32 cellular contexts compared by ENCODE assay signal in the genomic region with DNA sequence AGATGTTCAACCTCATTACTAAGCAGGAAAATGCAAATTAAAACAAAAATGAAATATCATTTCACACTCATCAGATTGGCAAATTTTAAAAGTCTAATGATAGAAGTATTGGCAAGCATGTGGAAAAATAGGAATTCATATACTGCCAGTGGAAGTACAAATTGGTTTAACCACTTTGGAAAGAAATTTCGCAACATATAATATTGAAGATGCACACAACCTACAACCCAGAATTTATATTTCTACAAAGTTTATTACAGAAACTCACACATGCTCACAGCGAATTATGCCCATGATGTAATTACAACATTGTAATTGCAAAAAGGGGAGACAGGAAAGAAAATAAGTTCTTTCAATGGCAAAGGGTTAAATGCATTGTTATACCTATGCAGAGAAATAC.
DNase-seq lines count a peak whose midpoint lies in the region; ATAC-seq, FAIRE-seq and TF ChIP-seq lines count a peak whose summit lies in the region.
"Had no signal": no experiment of that assay in that cellular context is flagged by ENCODE, and none has a peak within 500 bp of the region (broad histone marks: within the 10 kb centered on the region; RNA-seq: fewer than 3 reads in every experiment).

No MANE protein-coding gene starts in this region.

- intact Hi-C loops in HepG2 (cut with micrococcal nuclease; ENCODE audit: unreplicated experiment) (no loop called here), right lobe of liver (cut with DNase I) (no loop called here), IMR-90 (cut with micrococcal nuclease) (no loop called here), K562 (cut with micrococcal nuclease) (no loop called here)

- dilution Hi-C loops in IMR-90 (cut with HindIII; ENCODE audit: low sequenced_read_pairs, unreplicated experiment), result no loop called here

- H2AFZ ChIP-seq in HepG2 (ENCODE audit: low read length) (no peak overlapping the region), IMR-90 (replicated peaks; ENCODE audit: low read length, poor library complexity) (no peak overlapping the region), K562 (ENCODE audit: low read depth, low read length) (no peak overlapping the region)

- no peak for FAIRE-seq in HepG2 (lab: Jason Lieb, UNC)
- no peak for FAIRE-seq in K562 (lab: Jason Lieb, UNC)
- FAIRE-seq: A549, D721Med had no signal

- no peak overlapping the region for H3K23ac ChIP-seq in IMR-90 (ENCODE audit: low read depth, low read length)

- in situ Hi-C loops in HepG2 (cut with HindIII; ENCODE audit: extremely low pct_ligation_motif_present, low pct_unique_long_range_greater_than_20kb) (no loop called here), IMR-90 (cut with MboI; ENCODE audit: low sequenced_read_pairs) (no loop called here), K562 (cut with MboI) (no loop called here)

- no peaks in the 10 kb centered on the region for H3K9me3 ChIP-seq in HepG2 (ENCODE audit: low read length)
- H3K9me3 ChIP-seq in right lobe of liver, result no peaks in the 10 kb centered on the region
- H3K9me3 ChIP-seq in IMR-90 (ENCODE audit: control insufficient read depth, insufficient read depth, low read length), result no peaks in the 10 kb centered on the region
- H3K9me3 ChIP-seq in K562 (replicated peaks; ENCODE audit: control insufficient read depth, insufficient read depth, low read depth, low read length), result no peaks in the 10 kb centered on the region
- H3K9me3 ChIP-seq: A549; BE2C; BLaER1; BLaER1 treated with 17β-estradiol and CSF1 and Interleukin-3, amounts not matched to agents 10 nM and 100 nM; Caco-2 had no signal

- H3K14ac ChIP-seq in IMR-90 (replicated peaks; ENCODE audit: low read depth, low read length), result no peak overlapping the region

- peaks cover 19% of the 10 kb centered on the region for H3K4me1 ChIP-seq in HepG2 (ENCODE audit: insufficient read depth, low read length)
- peaks cover 0 to 8% (median 0%) of the 10 kb centered on the region in 4 donors for H3K4me1 ChIP-seq in right lobe of liver
- no peaks in the 10 kb centered on the region for H3K4me1 ChIP-seq in IMR-90 (ENCODE audit: control insufficient read depth, insufficient read depth, low read length)
- no peaks in the 10 kb centered on the region for H3K4me1 ChIP-seq in K562 (replicated peaks in 1 of 2; ENCODE audit: control insufficient read depth in 2 of 2, insufficient read depth in 2 of 2, low read length in 2 of 2)
- H3K4me1 ChIP-seq: A549; BE2C; BLaER1; BLaER1 treated with 17β-estradiol and CSF1 and Interleukin-3, amounts not matched to agents 10 nM and 100 nM had no signal

- H3K27me3 ChIP-seq in HepG2 (ENCODE audit: control insufficient read depth in 1 of 2, insufficient read depth in 2 of 2, low read length in 2 of 2) (no peaks in the 10 kb centered on the region; a peak in 1 of 5 replicates), right lobe of liver (no peaks in the 10 kb centered on the region), IMR-90 (ENCODE audit: control insufficient read depth, insufficient read depth, low read length) (no peaks in the 10 kb centered on the region), K562 (ENCODE audit: control insufficient read depth in 2 of 2, insufficient read depth in 2 of 2, low read length in 2 of 2) (no peaks in the 10 kb centered on the region)
- H3K27me3 ChIP-seq: BLaER1; BLaER1 treated with 17β-estradiol and CSF1 and Interleukin-3, amounts not matched to agents 10 nM and 100 nM had no signal

- no peak overlapping the region for H2BK5ac ChIP-seq in IMR-90 (ENCODE audit: low read depth, low read length, poor library complexity, severe bottlenecking)

- no peak for TF ChIP-seq CTCF in HepG2 (CRISPR knock-in tag; IDR thresholded peaks at IDR 0.05)
- TF ChIP-seq CTCF in right lobe of liver (IDR thresholded peaks at IDR 0.05), result no peak
- no peak for TF ChIP-seq CTCF in IMR-90 (conservative IDR thresholded peaks at IDR 0.05; ENCODE audit: low read depth, low read length)
- TF ChIP-seq CTCF in K562 (IDR thresholded peaks at IDR 0.05 in 2 of 3, conservative IDR thresholded peaks at IDR 0.05 in 1 of 3; ENCODE audit: insufficient read depth in 2 of 3, low read depth in 1 of 3, low read length in 3 of 3), result no peak

- H3K9ac ChIP-seq in HepG2 (ENCODE audit: insufficient read depth, low read depth, low read length), result no peak overlapping the region
- no peak overlapping the region for H3K9ac ChIP-seq in IMR-90 (ENCODE audit: low read depth, low read length)
- H3K9ac ChIP-seq in K562 (ENCODE audit: insufficient read depth in 1 of 2, low read depth in 2 of 2, low read length in 2 of 2), result no peak overlapping the region
- H3K9ac ChIP-seq: BLaER1; BLaER1 treated with 17β-estradiol and CSF1 and Interleukin-3, amounts not matched to agents 10 nM and 100 nM had no signal

- no peaks in the 10 kb centered on the region for H4K20me1 ChIP-seq in HepG2 (ENCODE audit: insufficient read depth, low read length)
- no peaks in the 10 kb centered on the region for H4K20me1 ChIP-seq in IMR-90 (ENCODE audit: insufficient read depth, low read length)
- H4K20me1 ChIP-seq in K562 (replicated peaks; ENCODE audit: control insufficient read depth, insufficient read depth, low read length), result no peaks in the 10 kb centered on the region
- H4K20me1 ChIP-seq: BLaER1; BLaER1 treated with 17β-estradiol and CSF1 and Interleukin-3, amounts not matched to agents 10 nM and 100 nM had no signal

- H2AK9ac ChIP-seq in IMR-90 (replicated peaks; ENCODE audit: low read depth, low read length, poor library complexity), result no peak overlapping the region

- no peak for TF ChIP-seq RAD21 in HepG2 (CRISPR knock-in tag; IDR thresholded peaks at IDR 0.05)
- no peak for TF ChIP-seq RAD21 in IMR-90 (IDR thresholded peaks at IDR 0.05; ENCODE audit: low read length)
- TF ChIP-seq RAD21 in K562 (CRISPR knock-in tag; conservative IDR thresholded peaks at IDR 0.05 in 1 of 2, IDR thresholded peaks at IDR 0.05 in 1 of 2), result no peak

- no peak overlapping the region for H2AK5ac ChIP-seq in IMR-90 (ENCODE audit: low read depth, low read length)

- no peak overlapping the region for H2BK20ac ChIP-seq in IMR-90 (ENCODE audit: low read depth, low read length)

- H2BK120ac ChIP-seq in IMR-90 (ENCODE audit: low read depth, low read length), result no peak overlapping the region

- POLR2A ChIA-PET in HepG2 (lab: Yijun Ruan, JAX), result no interaction called here
- POLR2A ChIA-PET in IMR-90 (lab: Charles Lee; ENCODE audit: unreplicated experiment), result no interaction called here
- POLR2A ChIA-PET in K562 (lab: Yijun Ruan, JAX), result no interaction called here

- H4K8ac ChIP-seq in IMR-90 (ENCODE audit: low read depth in 2 of 2, low read length in 2 of 2), result no peak overlapping the region

- ATAC-seq in HepG2 (no peak), right lobe of liver (no peak), IMR-90 (ENCODE audit: low read depth) (no peak), K562 (no peak), HG03139 (IDR thresholded peaks at IDR 0.05; ENCODE audit: unreplicated experiment) (no peak)
- ATAC-seq: A549; CD8-positive, alpha-beta T cell had no signal

- TF ChIP-seq EP300 in HepG2 (IDR thresholded peaks at IDR 0.05; ENCODE audit: low read depth in 2 of 2, low read length in 2 of 2) (no peak), HepG2 (CRISPR knock-in tag; IDR thresholded peaks at IDR 0.05; ENCODE audit: borderline replicate concordance) (no peak), K562 (IDR thresholded peaks at IDR 0.05; ENCODE audit: low read length) (no peak)

- no peak overlapping the region for H4K5ac ChIP-seq in IMR-90 (ENCODE audit: low read depth, low read length)

- no peak overlapping the region for H4K91ac ChIP-seq in IMR-90 (ENCODE audit: insufficient read depth, low read depth, low read length)

- 48% methylated on average over 2 of the region's 2 CpGs for WGBS in HepG2 (ENCODE audit: low lambda C conversion rate)
- WGBS in right lobe of liver (ENCODE audit: insufficient coverage, low coverage, low lambda C conversion rate, missing lambda C conversion rate), result 74% methylated on average over 2 of the region's 2 CpGs
- no CpG with 5 or more reads among the region's 2 CpGs for WGBS in IMR-90 (ENCODE audit: extremely low coverage in 2 of 2, insufficient read length in 1 of 2), 2 experiments
- 32% methylated on average over 2 of the region's 2 CpGs for WGBS in K562 (ENCODE audit: insufficient coverage, low coverage, missing lambda C conversion rate)

- H3K79me1 ChIP-seq in IMR-90 (ENCODE audit: low read depth in 1 of 2, low read length in 2 of 2), result no peaks in the 10 kb centered on the region

- no peak for DNase-seq in HepG2 (ENCODE audit: low spot score)
- no peak for DNase-seq in right lobe of liver
- no peak for DNase-seq in IMR-90
- no peak for DNase-seq in K562 (ENCODE audit: extremely low read depth in 1 of 4, low spot score in 3 of 4)
- no peak for DNase-seq in ecto neural progenitor cell (ENCODE audit: low spot score)
- DNase-seq: 8988T; ACHN; AML-193; BE2C; C1 segment of cervical spinal cord; Caco-2; Calu3; CD4-positive, alpha-beta memory T cell; CD4-positive, alpha-beta T cell; CD4-positive, CD25-positive, alpha-beta regulatory T cell; CD8-positive, alpha-beta memory T cell; CD8-positive, alpha-beta T cell; COR-L47; DMS 273 treated with DMSO at 0.1 percent for 48 hours; DMS153; DMS53; DMS79; DMS79 treated with DMSO at 0.1 percent for 48 hours; DND-41; EL had no signal

- H3K4me2 ChIP-seq in HepG2 (ENCODE audit: low read depth, low read length) (no peak overlapping the region), IMR-90 (ENCODE audit: low read depth, low read length) (no peak overlapping the region), K562 (ENCODE audit: insufficient read depth, low read length) (no peak overlapping the region)
- H3K4me2 ChIP-seq: A549; BLaER1; BLaER1 treated with 17β-estradiol and CSF1 and Interleukin-3, amounts not matched to agents 10 nM and 100 nM had no signal

- no peak for TF ChIP-seq POLR2A in HepG2 (IDR thresholded peaks at IDR 0.05; ENCODE audit: insufficient read depth in 1 of 2, low read depth in 2 of 2, low read length in 2 of 2)
- no peak for TF ChIP-seq POLR2A in right lobe of liver (IDR thresholded peaks at IDR 0.05)
- no peak for TF ChIP-seq POLR2A in IMR-90 (IDR thresholded peaks at IDR 0.05; ENCODE audit: low read depth, low read length)
- no peak for TF ChIP-seq POLR2A in K562 (conservative IDR thresholded peaks at IDR 0.05)

- no peaks in the 10 kb centered on the region for H3K9me1 ChIP-seq in IMR-90 (ENCODE audit: insufficient read depth, low read length)
- H3K9me1 ChIP-seq in K562 (ENCODE audit: control insufficient read depth, insufficient read depth, low read length), result no peaks in the 10 kb centered on the region

- CTCF ChIA-PET in HepG2 (lab: Yijun Ruan, JAX; ENCODE audit: low intra/inter-chr PET ratio, low total read pairs), result no interaction called here
- CTCF ChIA-PET in IMR-90 (lab: Yijun Ruan, JAX), result no interaction called here
- CTCF ChIA-PET in K562 (lab: Yijun Ruan, JAX; ENCODE audit: low intra/inter-chr PET ratio), result no interaction called here

- H3K4ac ChIP-seq in IMR-90 (ENCODE audit: low read depth, low read length), result no peak overlapping the region

- H3K36me3 ChIP-seq in HepG2 (replicated peaks in 1 of 2; ENCODE audit: control insufficient read depth in 1 of 2, insufficient read depth in 2 of 2, low read length in 2 of 2), result no peaks in the 10 kb centered on the region
- no peaks in the 10 kb centered on the region for H3K36me3 ChIP-seq in right lobe of liver
- no peaks in the 10 kb centered on the region for H3K36me3 ChIP-seq in IMR-90 (ENCODE audit: control insufficient read depth, insufficient read depth, low read length)
- H3K36me3 ChIP-seq in K562 (ENCODE audit: control insufficient read depth, insufficient read depth, low read length), result no peaks in the 10 kb centered on the region
- H3K36me3 ChIP-seq: BE2C; BLaER1; BLaER1 treated with 17β-estradiol and CSF1 and Interleukin-3, amounts not matched to agents 10 nM and 100 nM had no signal

- H3K56ac ChIP-seq in IMR-90 (ENCODE audit: extremely low read depth, insufficient read depth, low read length), result no peak overlapping the region

- no peak overlapping the region for H3K18ac ChIP-seq in IMR-90 (ENCODE audit: low read depth, low read length)

- no peak overlapping the region for H3K4me3 ChIP-seq in HepG2 (replicated peaks in 1 of 3; ENCODE audit: insufficient read depth in 1 of 3, low read depth in 2 of 3, low read length in 3 of 3)
- no peak overlapping the region for H3K4me3 ChIP-seq in right lobe of liver
- no peak overlapping the region for H3K4me3 ChIP-seq in IMR-90 (ENCODE audit: insufficient read depth, low read depth, low read length)
- H3K4me3 ChIP-seq in K562, result no peak overlapping the region
- H3K4me3 ChIP-seq: A549; BLaER1; BLaER1 treated with 17β-estradiol and CSF1 and Interleukin-3, amounts not matched to agents 10 nM and 100 nM had no signal

- no peak overlapping the region for H2BK15ac ChIP-seq in IMR-90 (ENCODE audit: low read depth, low read length)

- no TSS peak for BruUV-seq in HepG2 (replicated peaks; lab: Mats Ljungman, UMichigan)
- no TSS peak for BruUV-seq in IMR-90 (replicated peaks; lab: Mats Ljungman, UMichigan)
- no TSS peak for BruUV-seq in K562 (replicated peaks; lab: Mats Ljungman, UMichigan)

- H3K79me2 ChIP-seq in HepG2 (ENCODE audit: insufficient read depth, low read length) (no peaks in the 10 kb centered on the region), K562 (ENCODE audit: control insufficient read depth, insufficient read depth, low read length) (no peaks in the 10 kb centered on the region)

- H3K27ac ChIP-seq in HepG2 (ENCODE audit: extremely low read length, insufficient read depth, low read length), result no peak overlapping the region
- H3K27ac ChIP-seq in right lobe of liver, result no peak overlapping the region
- no peak overlapping the region for H3K27ac ChIP-seq in IMR-90 (ENCODE audit: insufficient read depth, low read length)
- H3K27ac ChIP-seq in K562 (ENCODE audit: extremely low read depth, low read depth, low read length), result no peak overlapping the region
- H3K27ac ChIP-seq: 22Rv1; A549; BLaER1; BLaER1 treated with 17β-estradiol and CSF1 and Interleukin-3, amounts not matched to agents 10 nM and 100 nM; C4-2B had no signal
